Comparison of ENCODE assay signal across 26 cellular contexts in genomic region chr14:20969336-20969735, GRCh38. TPM values are rescaled to one million over a fixed set of nuclear protein-coding genes. Genes with fewer than 3 reads are reported as not detected.
DNase-seq lines count a peak whose midpoint lies in the region; ATAC-seq, FAIRE-seq and TF ChIP-seq lines count a peak whose summit lies in the region.
"Had no signal": no experiment of that assay in that cellular context is flagged by ENCODE, and none has a peak within 500 bp of the region (broad histone marks: within the 10 kb centered on the region; RNA-seq: fewer than 3 reads in every experiment).

No MANE protein-coding gene starts in this region.

- H3K36me3 ChIP-seq in bronchial epithelial cell (ENCODE audit: control insufficient read depth, insufficient read depth, low read length): no peaks in the 10 kb centered on the region
- H3K36me3 ChIP-seq: MG63 had no signal

- no peaks in the 10 kb centered on the region for H3K9me3 Mint-ChIP-seq in activated T-helper 1 cell treated with anti-CD3 and anti-CD28 coated beads, Interleukin-12 subunit alpha, Interleukin-12 subunit beta, Interleukin-2, Interleukin-4 antibody, amounts not matched to agents 30 ng/mL and 10 ng/mL and 1 ng/mL, durations not matched to agents 14 hours and 24 hours and 36 hours

- no peak overlapping the region for H3K4me3 ChIP-seq in bronchial epithelial cell (ENCODE audit: low read depth, low read length)
- H3K4me3 ChIP-seq: K562, MG63 had no signal

- H3K27me3 Mint-ChIP-seq in activated T-helper 1 cell treated with anti-CD3 and anti-CD28 coated beads, Interleukin-12 subunit alpha, Interleukin-12 subunit beta, Interleukin-2, Interleukin-4 antibody, amounts not matched to agents 30 ng/mL and 10 ng/mL and 1 ng/mL, durations not matched to agents 14 hours and 24 hours and 36 hours (ENCODE audit: insufficient read depth): peaks cover 34% of the 10 kb centered on the region

- DNase-seq in Daoy (ENCODE audit: low read depth) (peak; percentile 39), NCI-H69 (lab: John Stamatoyannopoulos, UW) (peak; percentile 3), bronchial epithelial cell (ENCODE audit: low read depth) (peak; percentile 77), foreskin melanocyte (peak; percentile 74), T1000 (lab: John Stamatoyannopoulos, UW) (no peak)
- DNase-seq in activated naive CD4-positive, alpha-beta T cell treated with anti-CD3 and anti-CD28 coated beads, Interleukin-2, amount 50 U/mL, for 16 hours: no peak
- DNase-seq in activated T-helper 1 cell treated with anti-CD3 and anti-CD28 coated beads, Interleukin-12 subunit alpha, Interleukin-12 subunit beta, Interleukin-2, Interleukin-4 antibody, amounts not matched to agents 30 ng/mL and 10 ng/mL and 1 ng/mL, durations not matched to agents 14 hours and 24 hours and 36 hours (ENCODE audit: low spot score): no peak
- DNase-seq: GF-D8, Kasumi-1, MG63, NCI-H1105 treated with DMSO at 0.1 percent for 48 hours, NCI-H146, NCI-H1930, NCI-H2107, NCI-H524, NCI-H774, Right ventricle myocardium superior had no signal

- no peak for TF ChIP-seq CTCF in bronchial epithelial cell (IDR thresholded peaks at IDR 0.05; ENCODE audit: insufficient read depth, low read length, severe bottlenecking)

- H3K4me3 Mint-ChIP-seq in activated T-helper 1 cell treated with anti-CD3 and anti-CD28 coated beads, Interleukin-12 subunit alpha, Interleukin-12 subunit beta, Interleukin-2, Interleukin-4 antibody, amounts not matched to agents 30 ng/mL and 10 ng/mL and 1 ng/mL, durations not matched to agents 14 hours and 24 hours and 36 hours: no peak overlapping the region

- peaks cover 15% of the 10 kb centered on the region for H3K4me1 Mint-ChIP-seq in activated T-helper 1 cell treated with anti-CD3 and anti-CD28 coated beads, Interleukin-12 subunit alpha, Interleukin-12 subunit beta, Interleukin-2, Interleukin-4 antibody, amounts not matched to agents 30 ng/mL and 10 ng/mL and 1 ng/mL, durations not matched to agents 14 hours and 24 hours and 36 hours (ENCODE audit: low read depth)

- no peak for ATAC-seq in GM18517 (IDR thresholded peaks at IDR 0.05; ENCODE audit: unreplicated experiment)
- ATAC-seq: K562 had no signal

- no peaks in the 10 kb centered on the region for H3K36me3 Mint-ChIP-seq in activated T-helper 1 cell treated with anti-CD3 and anti-CD28 coated beads, Interleukin-12 subunit alpha, Interleukin-12 subunit beta, Interleukin-2, Interleukin-4 antibody, amounts not matched to agents 30 ng/mL and 10 ng/mL and 1 ng/mL, durations not matched to agents 14 hours and 24 hours and 36 hours (ENCODE audit: low read depth)

- intact Hi-C loops in activated T-helper 1 cell treated with anti-CD3 and anti-CD28 coated beads, Interleukin-12 subunit alpha, Interleukin-12 subunit beta, Interleukin-2, Interleukin-4 antibody, amounts not matched to agents 30 ng/mL and 10 ng/mL and 1 ng/mL, durations not matched to agents 14 hours and 24 hours and 36 hours (cut with micrococcal nuclease): no loop called here

- FAIRE-seq in bronchial epithelial cell (lab: Jason Lieb, UNC): no peak
- FAIRE-seq: D721Med, GM12892, GM19239, H54, K562, RCC 7860 had no signal

- no peak overlapping the region for H3K27ac Mint-ChIP-seq in activated T-helper 1 cell treated with anti-CD3 and anti-CD28 coated beads, Interleukin-12 subunit alpha, Interleukin-12 subunit beta, Interleukin-2, Interleukin-4 antibody, amounts not matched to agents 30 ng/mL and 10 ng/mL and 1 ng/mL, durations not matched to agents 14 hours and 24 hours and 36 hours

- H3K27me3 ChIP-seq in bronchial epithelial cell (ENCODE audit: control insufficient read depth, insufficient read depth, low read length): peaks cover 1% of the 10 kb centered on the region

RNA-seq across cellular contexts. Expression of gene RNASE2, which starts 14.0 kb away (rescaled TPM):
- not detected in 2 replicates for total RNA-seq in Daoy (2014; rRNA removed; shearing (Covaris generic))
- total RNA-seq in bronchial epithelial cell: not detected in 2 replicates
- not detected in 2 replicates for total RNA-seq in activated T-helper 1 cell treated with anti-CD3 and anti-CD28 coated beads, Interleukin-12 subunit alpha, Interleukin-12 subunit beta, Interleukin-2, Interleukin-4 antibody, amounts not matched to agents 30 ng/mL and 10 ng/mL and 1 ng/mL, durations not matched to agents 14 hours and 24 hours and 36 hours
- total RNA-seq: A172, HT1080, K562 had no signal

RNA-seq across cellular contexts. Expression of gene METTL17, which starts 20.4 kb away (rescaled TPM):
- 106 and 123 TPM in 2 replicates for total RNA-seq in Daoy (2014; rRNA removed; shearing (Covaris generic))
- total RNA-seq in bronchial epithelial cell: 30.0 and 56.1 TPM in 2 replicates
- 96.1 and 100 TPM in 2 replicates for total RNA-seq in activated T-helper 1 cell treated with anti-CD3 and anti-CD28 coated beads, Interleukin-12 subunit alpha, Interleukin-12 subunit beta, Interleukin-2, Interleukin-4 antibody, amounts not matched to agents 30 ng/mL and 10 ng/mL and 1 ng/mL, durations not matched to agents 14 hours and 24 hours and 36 hours

RNA-seq across cellular contexts. Expression of gene SLC39A2, which starts 29.8 kb away (rescaled TPM):
- total RNA-seq in Daoy (2014; rRNA removed; shearing (Covaris generic)): not detected in 2 replicates
- total RNA-seq in bronchial epithelial cell: under 0.01 and 0.26 TPM in 2 replicates
- total RNA-seq in activated T-helper 1 cell treated with anti-CD3 and anti-CD28 coated beads, Interleukin-12 subunit alpha, Interleukin-12 subunit beta, Interleukin-2, Interleukin-4 antibody, amounts not matched to agents 30 ng/mL and 10 ng/mL and 1 ng/mL, durations not matched to agents 14 hours and 24 hours and 36 hours: 0.24 and 0.36 TPM in 2 replicates
- total RNA-seq: A172, K562, Right ventricle myocardium superior had no signal

RNA-seq across cellular contexts. Expression of gene NDRG2, which starts 55.5 kb away (rescaled TPM):
- 6.3 and 22.7 TPM in 2 replicates for total RNA-seq in Daoy (2014; rRNA removed; shearing (Covaris generic))
- 9.2 and 23.3 TPM in 2 replicates for total RNA-seq in bronchial epithelial cell
- total RNA-seq in activated T-helper 1 cell treated with anti-CD3 and anti-CD28 coated beads, Interleukin-12 subunit alpha, Interleukin-12 subunit beta, Interleukin-2, Interleukin-4 antibody, amounts not matched to agents 30 ng/mL and 10 ng/mL and 1 ng/mL, durations not matched to agents 14 hours and 24 hours and 36 hours: 1.5 and 1.6 TPM in 2 replicates

Comparison
In these comparisons a context has a peak if more than half of its experiments do, and no peak if none do; other contexts are left out.
1. DNase-seq: peak in Daoy (single experiment), NCI-H69 (single experiment), bronchial epithelial cell (single experiment) and foreskin melanocyte (single experiment); none in activated naive CD4-positive, alpha-beta T cell treated with anti-CD3 and anti-CD28 coated beads, Interleukin-2, amount 50 U/mL, for 16 hours (single experiment), activated T-helper 1 cell treated with anti-CD3 and anti-CD28 coated beads, Interleukin-12 subunit alpha, Interleukin-12 subunit beta, Interleukin-2, Interleukin-4 antibody, amounts not matched to agents 30 ng/mL and 10 ng/mL and 1 ng/mL, durations not matched to agents 14 hours and 24 hours and 36 hours (single experiment) and T1000 (single experiment).